ENCODE assay signal across 8 cellular contexts in genomic region chr9:34177906-34178697, GRCh38. TPM values are rescaled to one million over a fixed set of nuclear protein-coding genes. Genes with fewer than 3 reads are reported as not detected.
A peak's percentile ranks its signal among the peaks of the same experiment; 100 is the strongest.
DNase-seq lines count a peak whose midpoint lies in the region; ATAC-seq, FAIRE-seq and TF ChIP-seq lines count a peak whose summit lies in the region.

No MANE protein-coding gene starts in this region.

- peak overlapping the region; percentile 95 to 97 for H3K27ac ChIP-seq in coronary artery

- no peaks in the 10 kb centered on the region for H3K36me3 Mint-ChIP-seq in IgD-negative memory B cell
- H3K36me3 Mint-ChIP-seq in natural killer cell: no peaks in the 10 kb centered on the region

- H3K4me3 Mint-ChIP-seq in IgD-negative memory B cell (peak overlapping the region; percentile 77 to 98 (median 96)), natural killer cell (peak overlapping the region; percentile 98)

- H3K4me3 ChIP-seq in GM12864 (ENCODE audit: low read depth, low read length): peak overlapping the region; percentile 79
- H3K4me3 ChIP-seq in coronary artery: peak overlapping the region; percentile 91

- no peak for TF ChIP-seq CTCF in GM12864 (IDR thresholded peaks at IDR 0.05; ENCODE audit: low read depth, low read length, missing control alignments)
- TF ChIP-seq CTCF in coronary artery (IDR thresholded peaks at IDR 0.05): no peak
- TF ChIP-seq CTCF in natural killer cell (IDR thresholded peaks at IDR 0.05): no peak

- H3K27me3 Mint-ChIP-seq in IgD-negative memory B cell (no peaks in the 10 kb centered on the region), natural killer cell (ENCODE audit: low read depth in 2 of 2) (no peaks in the 10 kb centered on the region)

- H3K4me1 Mint-ChIP-seq in IgD-negative memory B cell (peaks cover 5 to 16% (median 13%) of the 10 kb centered on the region in 3 donors), natural killer cell (peaks cover 26 to 28% of the 10 kb centered on the region in 2 donors)

- intact Hi-C loops in natural killer cell (cut with micrococcal nuclease): loop anchor here (1.0 to 5.0 kb wide), 5 partner anchors 15 to 129 kb away; partner anchors contain the start of genes DCAF12 and UBAP2

- FAIRE-seq in GM12891 (lab: Jason Lieb, UNC): no peak

- H3K9me3 Mint-ChIP-seq in IgD-negative memory B cell: no peaks in the 10 kb centered on the region
- H3K9me3 Mint-ChIP-seq in natural killer cell: no peaks in the 10 kb centered on the region

- TF ChIP-seq POLR2A in GM12891 (IDR thresholded peaks at IDR 0.05; ENCODE audit: low read depth, low read length): no peak

- no peak for ATAC-seq in natural killer cell
- ATAC-seq in HG03280 (IDR thresholded peaks at IDR 0.05; ENCODE audit: unreplicated experiment): no peak
- ATAC-seq in HG03469 (IDR thresholded peaks at IDR 0.05; ENCODE audit: unreplicated experiment): no peak

- H3K27ac Mint-ChIP-seq in IgD-negative memory B cell: peak overlapping the region; percentile 44 to 96 (median 95)
- peak overlapping the region; percentile 97 to 98 for H3K27ac Mint-ChIP-seq in natural killer cell

- DNase-seq in GM12864 (ENCODE audit: low read depth) (no peak), coronary artery (ENCODE audit: low spot score) (no peak), natural killer cell (no peak), D341Med (ENCODE audit: low spot score) (no peak), GM12891 (ENCODE audit: insufficient read length, low spot score) (no peak)

TF ChIP-seq in GM12891, 5 proteins besides CTCF, POLR2A, EP300 and RAD21:
- TF ChIP-seq SPI1 (IDR thresholded peaks at IDR 0.05; ENCODE audit: low read depth, low read length): no peak

RNA-seq across cellular contexts. Expression of gene UBAP1, which starts 0.7 kb away (rescaled TPM):
- polyA plus RNA-seq in IgD-negative memory B cell: 32.0 TPM
- total RNA-seq in natural killer cell: 10 to 100 TPM; 43.6 to 59.3 (median 49.7) TPM
- polyA plus RNA-seq in GM12891 (2012; ENCODE audit: low read depth, missing spikeins): 23.7 TPM

RNA-seq across cellular contexts. Expression of gene DCAF12, which starts 51.6 kb away (rescaled TPM):
- 1.4 TPM for polyA plus RNA-seq in IgD-negative memory B cell
- total RNA-seq in natural killer cell: 10 to 100 TPM; 14.9 to 24.3 (median 21.3) TPM
- polyA plus RNA-seq in GM12891 (2012; ENCODE audit: low read depth, missing spikeins): 13.8 TPM
